ENCODE assay signal across 1 cellular context in the genomic region with DNA sequence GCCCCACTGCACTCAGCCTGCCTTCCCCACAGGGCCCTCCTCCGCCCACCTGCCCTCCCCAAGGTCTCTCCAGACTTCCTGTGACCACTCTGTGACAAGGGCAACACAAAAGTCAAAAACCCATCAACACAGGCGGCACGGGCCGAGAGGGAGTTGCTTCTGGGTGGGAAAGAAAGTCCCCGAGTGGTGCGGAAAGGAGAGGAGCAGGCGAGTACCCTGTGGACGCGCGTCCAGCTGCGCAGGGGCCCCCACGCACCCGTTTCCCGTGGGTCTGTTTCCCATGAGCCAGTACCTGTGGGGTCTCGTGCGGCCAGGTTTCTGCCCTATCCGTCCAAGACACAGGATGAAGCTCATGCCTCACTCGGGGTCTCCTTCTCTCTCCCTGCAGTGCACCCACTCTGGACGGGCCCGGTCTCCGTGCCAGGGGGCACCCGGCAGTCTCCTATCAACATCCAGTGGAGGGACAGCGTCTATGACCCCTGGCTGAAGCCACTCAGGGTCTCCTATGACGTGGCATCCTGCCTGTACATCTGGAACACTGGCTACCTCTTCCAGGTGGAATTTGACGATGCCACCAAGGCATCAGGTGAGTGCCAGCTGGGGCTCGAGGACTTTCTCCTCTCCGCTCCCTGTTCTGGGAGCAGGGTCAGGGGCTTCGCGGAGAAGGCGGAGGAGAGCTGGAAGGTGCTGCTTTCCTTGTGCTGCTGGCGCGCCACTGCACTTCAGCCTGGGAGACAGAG.
TF ChIP-seq lines count a peak whose summit lies in the region.

No MANE protein-coding gene starts in this region.

TF ChIP-seq in liver, 16 proteins besides CTCF, POLR2A, EP300 and RAD21:
- TF ChIP-seq, protein P1, sequence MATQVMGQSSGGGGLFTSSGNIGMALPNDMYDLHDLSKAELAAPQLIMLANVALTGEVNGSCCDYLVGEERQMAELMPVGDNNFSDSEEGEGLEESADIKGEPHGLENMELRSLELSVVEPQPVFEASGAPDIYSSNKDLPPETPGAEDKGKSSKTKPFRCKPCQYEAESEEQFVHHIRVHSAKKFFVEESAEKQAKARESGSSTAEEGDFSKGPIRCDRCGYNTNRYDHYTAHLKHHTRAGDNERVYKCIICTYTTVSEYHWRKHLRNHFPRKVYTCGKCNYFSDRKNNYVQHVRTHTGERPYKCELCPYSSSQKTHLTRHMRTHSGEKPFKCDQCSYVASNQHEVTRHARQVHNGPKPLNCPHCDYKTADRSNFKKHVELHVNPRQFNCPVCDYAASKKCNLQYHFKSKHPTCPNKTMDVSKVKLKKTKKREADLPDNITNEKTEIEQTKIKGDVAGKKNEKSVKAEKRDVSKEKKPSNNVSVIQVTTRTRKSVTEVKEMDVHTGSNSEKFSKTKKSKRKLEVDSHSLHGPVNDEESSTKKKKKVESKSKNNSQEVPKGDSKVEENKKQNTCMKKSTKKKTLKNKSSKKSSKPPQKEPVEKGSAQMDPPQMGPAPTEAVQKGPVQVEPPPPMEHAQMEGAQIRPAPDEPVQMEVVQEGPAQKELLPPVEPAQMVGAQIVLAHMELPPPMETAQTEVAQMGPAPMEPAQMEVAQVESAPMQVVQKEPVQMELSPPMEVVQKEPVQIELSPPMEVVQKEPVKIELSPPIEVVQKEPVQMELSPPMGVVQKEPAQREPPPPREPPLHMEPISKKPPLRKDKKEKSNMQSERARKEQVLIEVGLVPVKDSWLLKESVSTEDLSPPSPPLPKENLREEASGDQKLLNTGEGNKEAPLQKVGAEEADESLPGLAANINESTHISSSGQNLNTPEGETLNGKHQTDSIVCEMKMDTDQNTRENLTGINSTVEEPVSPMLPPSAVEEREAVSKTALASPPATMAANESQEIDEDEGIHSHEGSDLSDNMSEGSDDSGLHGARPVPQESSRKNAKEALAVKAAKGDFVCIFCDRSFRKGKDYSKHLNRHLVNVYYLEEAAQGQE (IDR thresholded peaks at IDR 0.05) = no peak
- no peak for TF ChIP-seq FOXA1 (IDR thresholded peaks at IDR 0.05)
- TF ChIP-seq, protein P2, sequence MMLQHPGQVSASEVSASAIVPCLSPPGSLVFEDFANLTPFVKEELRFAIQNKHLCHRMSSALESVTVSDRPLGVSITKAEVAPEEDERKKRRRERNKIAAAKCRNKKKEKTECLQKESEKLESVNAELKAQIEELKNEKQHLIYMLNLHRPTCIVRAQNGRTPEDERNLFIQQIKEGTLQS (IDR thresholded peaks at IDR 0.05) = no peak
- TF ChIP-seq JUND (IDR thresholded peaks at IDR 0.05) = no peak
- no peak for TF ChIP-seq NR2F2 (IDR thresholded peaks at IDR 0.05)
- no peak for TF ChIP-seq EGR1 (IDR thresholded peaks at IDR 0.05; ENCODE audit: low read depth in 2 of 2)
- no peak for TF ChIP-seq YY1 (IDR thresholded peaks at IDR 0.05)
- TF ChIP-seq SP1 (IDR thresholded peaks at IDR 0.05) = no peak
